21 cellular contexts compared by ENCODE assay signal in genomic region chr4:99473131-99473530, GRCh38. TPM values are rescaled to one million over a fixed set of nuclear protein-coding genes. Genes with fewer than 3 reads are reported as not detected.
A peak's percentile ranks its signal among the peaks of the same experiment; 100 is the strongest.
DNase-seq lines count a peak whose midpoint lies in the region; ATAC-seq and TF ChIP-seq lines count a peak whose summit lies in the region.
"Had no signal": no experiment of that assay in that cellular context is flagged by ENCODE, and none has a peak within 500 bp of the region (broad histone marks: within the 10 kb centered on the region; RNA-seq: fewer than 3 reads in every experiment).

No MANE protein-coding gene starts in this region.

- no peaks in the 10 kb centered on the region for H3K27me3 ChIP-seq in aorta (ENCODE audit: control insufficient read depth in 1 of 2, insufficient read depth in 2 of 2, low read length in 1 of 2)
- H3K27me3 ChIP-seq: BE2C, SJCRH30 had no signal

- H3K9me3 Mint-ChIP-seq in HFFc6: no peaks in the 10 kb centered on the region
- H3K9me3 Mint-ChIP-seq: CD8-positive, alpha-beta T cell had no signal

- no peak overlapping the region for H3K27ac Mint-ChIP-seq in HFFc6
- H3K27ac Mint-ChIP-seq: CD8-positive, alpha-beta T cell had no signal

- H3K9me3 ChIP-seq in aorta (ENCODE audit: control insufficient read depth, low read length): no peaks in the 10 kb centered on the region
- H3K9me3 ChIP-seq: BE2C, HAP-1, SJCRH30 had no signal

- H3K4me3 Mint-ChIP-seq in HFFc6: no peak overlapping the region
- H3K4me3 Mint-ChIP-seq: CD8-positive, alpha-beta T cell had no signal

- H3K27me3 Mint-ChIP-seq in HFFc6 (ENCODE audit: insufficient read depth): no peaks in the 10 kb centered on the region; the same call in 1 of the 2 replicates

- no peaks in the 10 kb centered on the region for H3K36me3 ChIP-seq in aorta (ENCODE audit: control insufficient read depth in 1 of 2, insufficient read depth in 2 of 2, low read length in 1 of 2)
- H3K36me3 ChIP-seq: BE2C, HAP-1, SJCRH30 had no signal

- peak; percentile 16 for DNase-seq in HFFc6
- DNase-seq in astrocyte of the hippocampus (ENCODE audit: low read depth, low spot score): peak; percentile 87
- DNase-seq in fibroblast of the aortic adventitia (ENCODE audit: low read depth): peak; percentile 43
- peak; percentile 1 for DNase-seq in non-pigmented ciliary epithelial cell (ENCODE audit: low read depth)
- DNase-seq in NCI-H345 treated with DMSO at 0.1 percent for 48 hours (lab: John Stamatoyannopoulos, UW; ENCODE audit: unreplicated experiment): no peak
- DNase-seq in activated CD4-positive, alpha-beta T cell treated with anti-CD3 and anti-CD28 coated beads for 4 hours: no peak
- DNase-seq in DMS53 treated with DMSO at 0.1 percent for 48 hours (lab: John Stamatoyannopoulos, UW; ENCODE audit: unreplicated experiment): no peak
- no peak for DNase-seq in aorta
- DNase-seq: ACHN; BE2C; CD8-positive, alpha-beta T cell; Kasumi-1; MV-4-11; NCI-H1417 treated with DMSO at 0.1 percent for 48 hours; NCI-H2029 treated with DMSO at 0.1 percent for 48 hours; NCI-H2227 treated with DMSO at 0.1 percent for 48 hours; NCI-H526; SJCRH30 had no signal

- intact Hi-C loops in aorta (cut with DNase I): no loop called here

- ATAC-seq in aorta (ENCODE audit: low FRiP score): no peak
- ATAC-seq: CD8-positive, alpha-beta T cell had no signal

- H3K4me3 ChIP-seq in fibroblast of the aortic adventitia (ENCODE audit: low read depth, low read length) (no peak overlapping the region), aorta (ENCODE audit: low read length in 2 of 2) (no peak overlapping the region)
- H3K4me3 ChIP-seq: HAP-1, SJCRH30 had no signal

- no peak overlapping the region for H3K27ac ChIP-seq in aorta (ENCODE audit: low read depth in 1 of 2, low read length in 2 of 2)
- H3K27ac ChIP-seq: RWPE1, SJCRH30 had no signal

- no peaks in the 10 kb centered on the region for H3K36me3 Mint-ChIP-seq in HFFc6 (ENCODE audit: low read depth)
- H3K36me3 Mint-ChIP-seq: CD8-positive, alpha-beta T cell had no signal

- no peaks in the 10 kb centered on the region for H3K4me1 ChIP-seq in aorta (ENCODE audit: control insufficient read depth in 1 of 2, insufficient read depth in 2 of 2, low read length in 2 of 2)
- H3K4me1 ChIP-seq: BE2C, HAP-1, SJCRH30 had no signal

- no peaks in the 10 kb centered on the region for H3K4me1 Mint-ChIP-seq in HFFc6 (ENCODE audit: low read depth)

- 91 to 94% methylated on average over 1 of the region's 1 CpG for WGBS in aorta, 2 donors

- TF ChIP-seq CTCF in HFFc6 (IDR thresholded peaks at IDR 0.05) (no peak), fibroblast of the aortic adventitia (IDR thresholded peaks at IDR 0.05; ENCODE audit: insufficient read depth, low read length) (no peak)

RNA-seq across cellular contexts. Expression of gene C4orf17, which starts 37.7 kb away (rescaled TPM):
- not detected for total RNA-seq in HFFc6 (2021; fragmentation: NEBNext Ultra II Directional; extraction: Animal tissue kit (Norgen Biotek cat#: 25700))
- total RNA-seq in fibroblast of the aortic adventitia (ENCODE audit: low replicate concordance) (not detected in 2 replicates), aorta (not detected)
- polyA plus RNA-seq in aorta: not detected
- total RNA-seq: CD8-positive, alpha-beta T cell; OCI-LY7; SJCRH30 had no signal

RNA-seq across cellular contexts. Expression of gene ADH7, which starts 38.0 kb away (rescaled TPM):
- not detected for total RNA-seq in HFFc6 (2021; fragmentation: NEBNext Ultra II Directional; extraction: Animal tissue kit (Norgen Biotek cat#: 25700))
- 0.09 TPM in 1 of 2 replicates, not detected in the other for total RNA-seq in fibroblast of the aortic adventitia (ENCODE audit: low replicate concordance)
- not detected for total RNA-seq in aorta
- under 1 TPM; 0.10 to 0.13 TPM for polyA plus RNA-seq in aorta
- total RNA-seq: CD8-positive, alpha-beta T cell; OCI-LY7; SJCRH30 had no signal

Comparison
In these comparisons a context has a peak if more than half of its experiments do, and no peak if none do; other contexts are left out.
1. DNase-seq: peak in HFFc6 (single experiment), astrocyte of the hippocampus (single experiment), fibroblast of the aortic adventitia (single experiment) and non-pigmented ciliary epithelial cell (single experiment); none in NCI-H345 treated with DMSO at 0.1 percent for 48 hours (single experiment), activated CD4-positive, alpha-beta T cell treated with anti-CD3 and anti-CD28 coated beads for 4 hours (0 of 2), DMS53 treated with DMSO at 0.1 percent for 48 hours (single experiment) and aorta (0 of 2).